1 cellular context compared by ENCODE assay signal in genomic region chr1:54488065-54488750, GRCh38.
A peak's percentile ranks its signal among the peaks of the same experiment; 100 is the strongest.
TF ChIP-seq lines count a peak whose summit lies in the region.

No MANE protein-coding gene starts in this region.

TF ChIP-seq in K562, 482 proteins besides CTCF, POLR2A, EP300 and RAD21 (continued from another document and continues in another):
- TF ChIP-seq, protein P1, sequence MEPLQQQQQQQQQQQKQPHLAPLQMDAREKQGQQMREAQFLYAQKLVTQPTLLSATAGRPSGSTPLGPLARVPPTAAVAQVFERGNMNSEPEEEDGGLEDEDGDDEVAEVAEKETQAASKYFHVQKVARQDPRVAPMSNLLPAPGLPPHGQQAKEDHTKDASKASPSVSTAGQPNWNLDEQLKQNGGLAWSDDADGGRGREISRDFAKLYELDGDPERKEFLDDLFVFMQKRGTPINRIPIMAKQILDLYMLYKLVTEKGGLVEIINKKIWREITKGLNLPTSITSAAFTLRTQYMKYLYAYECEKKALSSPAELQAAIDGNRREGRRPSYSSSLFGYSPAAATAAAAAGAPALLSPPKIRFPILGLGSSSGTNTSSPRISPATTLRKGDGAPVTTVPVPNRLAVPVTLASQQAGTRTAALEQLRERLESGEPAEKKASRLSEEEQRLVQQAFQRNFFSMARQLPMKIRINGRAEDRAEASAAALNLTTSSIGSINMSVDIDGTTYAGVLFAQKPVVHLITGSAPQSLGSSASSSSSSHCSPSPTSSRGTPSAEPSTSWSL (CRISPR knock-in tag; IDR thresholded peaks at IDR 0.05; ENCODE audit: borderline replicate concordance): no peak
- TF ChIP-seq ASH1L (IDR thresholded peaks at IDR 0.05; ENCODE audit: borderline replicate concordance, low read depth, partially characterized antibody) (no peak), MITF (IDR thresholded peaks at IDR 0.05) (no peak), MBD2 (IDR thresholded peaks at IDR 0.05; ENCODE audit: borderline replicate concordance, low read depth) (0 out of 2 replicates have a peak, but pooled peaks have one; percentile 30), TCF7 (IDR thresholded peaks at IDR 0.05; ENCODE audit: borderline replicate concordance) (0 out of 2 replicates have a peak, but pooled peaks have one; percentile 7), ARNT (IDR thresholded peaks at IDR 0.05) (no peak), FOXA3 (CRISPR knock-in tag; conservative IDR thresholded peaks at IDR 0.05 in 1 of 2, IDR thresholded peaks at IDR 0.05 in 1 of 2) (no peak), SETDB1 (IDR thresholded peaks at IDR 0.05; ENCODE audit: low read length) (no peak), MIER1 (IDR thresholded peaks at IDR 0.05; ENCODE audit: low read depth) (peak; percentile 93), SOX6 (IDR thresholded peaks at IDR 0.05) (peak; percentile 96), GATAD2B (IDR thresholded peaks at IDR 0.05; ENCODE audit: borderline replicate concordance) (peak; percentile 99), HDAC6 (IDR thresholded peaks at IDR 0.05; ENCODE audit: low read depth, low read length) (no peak), ZNF41 (CRISPR knock-in tag; conservative IDR thresholded peaks at IDR 0.05) (no peak), SMAD2 (IDR thresholded peaks at IDR 0.05; ENCODE audit: low read depth, low read length) (no peak), TAF7 (tag; IDR thresholded peaks at IDR 0.05) (no peak), CHD2 (IDR thresholded peaks at IDR 0.05; ENCODE audit: low read depth, low read length) (peak; percentile 72), CBX1 (IDR thresholded peaks at IDR 0.05; ENCODE audit: low read depth) (peak; percentile 69; the same call in 1 of the 2 replicates), BCL6 (CRISPR knock-in tag; IDR thresholded peaks at IDR 0.05) (no peak), ZNF212 (CRISPR knock-in tag; IDR thresholded peaks at IDR 0.05) (no peak), CTBP1 (IDR thresholded peaks at IDR 0.05; ENCODE audit: borderline replicate concordance) (peak; percentile 94), SMAD3 (CRISPR knock-in tag; conservative IDR thresholded peaks at IDR 0.05) (no peak), ELK1 (CRISPR knock-in tag; IDR thresholded peaks at IDR 0.05) (no peak), BRD4 (IDR thresholded peaks at IDR 0.05) (no peak; the same call in 1 of the 2 replicates), FOS (IDR thresholded peaks at IDR 0.05; ENCODE audit: extremely low read depth, insufficient read length) (peak; percentile 9), HMG20A (CRISPR knock-in tag; conservative IDR thresholded peaks at IDR 0.05) (no peak), ZZZ3 (IDR thresholded peaks at IDR 0.05) (no peak), NRF1 (conservative IDR thresholded peaks at IDR 0.05 in 1 of 2, IDR thresholded peaks at IDR 0.05 in 1 of 2) (peak in 1 of 2 experiments; percentile 49; a peak in 3 of 4 replicates), NCOA2 (IDR thresholded peaks at IDR 0.05; ENCODE audit: partially characterized antibody in 2 of 2) (no peak), RHOXF2B (CRISPR knock-in tag; conservative IDR thresholded peaks at IDR 0.05) (no peak), ZFP30 (CRISPR knock-in tag; IDR thresholded peaks at IDR 0.05; ENCODE audit: borderline replicate concordance) (no peak), TEAD1 (CRISPR knock-in tag; IDR thresholded peaks at IDR 0.05) (peak; percentile 9 to 94; a peak in 2 of 4 replicates), RREB1 (CRISPR knock-in tag; IDR thresholded peaks at IDR 0.05) (peak; percentile 77; the same call in 1 of the 2 replicates), ZNF408 (CRISPR knock-in tag; IDR thresholded peaks at IDR 0.05; ENCODE audit: low read depth) (no peak), ZNF184 (CRISPR knock-in tag; IDR thresholded peaks at IDR 0.05) (no peak), DEAF1 (CRISPR knock-in tag; IDR thresholded peaks at IDR 0.05) (peak; percentile 58; the same call in 1 of the 2 replicates), TSHZ1 (CRISPR knock-in tag; IDR thresholded peaks at IDR 0.05) (no peak), MTA2 (IDR thresholded peaks at IDR 0.05; ENCODE audit: low read depth) (no peak), SNRNP70 (optimal IDR thresholded peaks at IDR 0.05; ENCODE audit: low read depth, low read length) (no peak)
- TF ChIP-seq, protein P2, sequence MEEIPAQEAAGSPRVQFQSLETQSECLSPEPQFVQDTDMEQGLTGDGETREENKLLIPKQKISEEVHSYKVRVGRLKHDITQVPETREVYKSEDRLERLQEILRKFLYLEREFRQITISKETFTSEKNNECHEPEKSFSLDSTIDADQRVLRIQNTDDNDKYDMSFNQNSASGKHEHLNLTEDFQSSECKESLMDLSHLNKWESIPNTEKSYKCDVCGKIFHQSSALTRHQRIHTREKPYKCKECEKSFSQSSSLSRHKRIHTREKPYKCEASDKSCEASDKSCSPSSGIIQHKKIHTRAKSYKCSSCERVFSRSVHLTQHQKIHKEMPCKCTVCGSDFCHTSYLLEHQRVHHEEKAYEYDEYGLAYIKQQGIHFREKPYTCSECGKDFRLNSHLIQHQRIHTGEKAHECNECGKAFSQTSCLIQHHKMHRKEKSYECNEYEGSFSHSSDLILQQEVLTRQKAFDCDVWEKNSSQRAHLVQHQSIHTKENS (CRISPR knock-in tag; IDR thresholded peaks at IDR 0.05): no peak
- TF ChIP-seq, protein P3, sequence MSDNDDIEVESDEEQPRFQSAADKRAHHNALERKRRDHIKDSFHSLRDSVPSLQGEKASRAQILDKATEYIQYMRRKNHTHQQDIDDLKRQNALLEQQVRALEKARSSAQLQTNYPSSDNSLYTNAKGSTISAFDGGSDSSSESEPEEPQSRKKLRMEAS (CRISPR knock-in tag; IDR thresholded peaks at IDR 0.05): peak; percentile 77
- TF ChIP-seq, protein P4, sequence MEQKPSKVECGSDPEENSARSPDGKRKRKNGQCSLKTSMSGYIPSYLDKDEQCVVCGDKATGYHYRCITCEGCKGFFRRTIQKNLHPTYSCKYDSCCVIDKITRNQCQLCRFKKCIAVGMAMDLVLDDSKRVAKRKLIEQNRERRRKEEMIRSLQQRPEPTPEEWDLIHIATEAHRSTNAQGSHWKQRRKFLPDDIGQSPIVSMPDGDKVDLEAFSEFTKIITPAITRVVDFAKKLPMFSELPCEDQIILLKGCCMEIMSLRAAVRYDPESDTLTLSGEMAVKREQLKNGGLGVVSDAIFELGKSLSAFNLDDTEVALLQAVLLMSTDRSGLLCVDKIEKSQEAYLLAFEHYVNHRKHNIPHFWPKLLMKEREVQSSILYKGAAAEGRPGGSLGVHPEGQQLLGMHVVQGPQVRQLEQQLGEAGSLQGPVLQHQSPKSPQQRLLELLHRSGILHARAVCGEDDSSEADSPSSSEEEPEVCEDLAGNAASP (IDR thresholded peaks at IDR 0.05): no peak
- TF ChIP-seq, protein P5, sequence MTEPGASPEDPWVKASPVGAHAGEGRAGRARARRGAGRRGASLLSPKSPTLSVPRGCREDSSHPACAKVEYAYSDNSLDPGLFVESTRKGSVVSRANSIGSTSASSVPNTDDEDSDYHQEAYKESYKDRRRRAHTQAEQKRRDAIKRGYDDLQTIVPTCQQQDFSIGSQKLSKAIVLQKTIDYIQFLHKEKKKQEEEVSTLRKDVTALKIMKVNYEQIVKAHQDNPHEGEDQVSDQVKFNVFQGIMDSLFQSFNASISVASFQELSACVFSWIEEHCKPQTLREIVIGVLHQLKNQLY (CRISPR knock-in tag; conservative IDR thresholded peaks at IDR 0.05): no peak; a peak in 1 of 4 replicates
- TF ChIP-seq, protein P6, sequence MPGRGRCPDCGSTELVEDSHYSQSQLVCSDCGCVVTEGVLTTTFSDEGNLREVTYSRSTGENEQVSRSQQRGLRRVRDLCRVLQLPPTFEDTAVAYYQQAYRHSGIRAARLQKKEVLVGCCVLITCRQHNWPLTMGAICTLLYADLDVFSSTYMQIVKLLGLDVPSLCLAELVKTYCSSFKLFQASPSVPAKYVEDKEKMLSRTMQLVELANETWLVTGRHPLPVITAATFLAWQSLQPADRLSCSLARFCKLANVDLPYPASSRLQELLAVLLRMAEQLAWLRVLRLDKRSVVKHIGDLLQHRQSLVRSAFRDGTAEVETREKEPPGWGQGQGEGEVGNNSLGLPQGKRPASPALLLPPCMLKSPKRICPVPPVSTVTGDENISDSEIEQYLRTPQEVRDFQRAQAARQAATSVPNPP (IDR thresholded peaks at IDR 0.05; ENCODE audit: borderline replicate concordance, insufficient read depth, insufficient read length): no peak
